Comparison of ENCODE assay signal across 30 cellular contexts in the genomic region with DNA sequence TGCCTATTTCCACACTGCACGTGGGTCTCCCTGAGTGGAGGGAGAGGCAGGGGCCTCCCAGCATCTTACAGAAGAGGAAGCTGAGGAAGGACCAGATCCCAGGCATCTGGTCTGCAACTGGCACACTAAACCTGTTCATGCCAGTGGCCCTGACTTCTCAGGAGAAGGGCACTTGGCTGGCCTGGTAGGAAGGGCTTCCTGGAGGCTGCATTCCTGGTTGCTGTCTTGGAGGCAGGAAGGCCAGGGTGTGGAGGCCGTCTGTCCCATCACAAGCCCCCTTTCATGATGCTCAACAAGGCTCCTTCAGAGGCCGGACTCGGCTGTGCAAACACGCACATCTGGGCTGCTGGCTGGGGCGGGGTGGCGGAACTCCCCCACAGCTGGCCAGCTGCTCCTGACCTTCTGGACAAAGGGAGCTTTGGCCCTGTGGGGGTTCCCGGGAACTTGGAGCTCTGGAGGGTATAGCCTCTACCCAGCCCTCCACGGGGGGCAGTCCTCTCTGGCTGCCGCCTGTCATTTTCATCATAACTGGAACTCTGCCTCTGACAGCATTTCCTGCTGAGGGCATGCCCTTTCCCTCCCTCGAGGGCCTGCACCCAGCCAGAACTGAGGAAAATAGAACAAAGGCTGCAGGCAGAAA. TPM values are rescaled to one million over a fixed set of nuclear protein-coding genes. Genes with fewer than 3 reads are reported as not detected.
"Had no signal": no experiment of that assay in that cellular context is flagged by ENCODE, and none has a peak within 500 bp of the region (broad histone marks: within the 10 kb centered on the region; RNA-seq: fewer than 3 reads in every experiment).

No MANE protein-coding gene starts in this region.

- H3K27ac Mint-ChIP-seq: activated naive CD4-positive, alpha-beta T cell treated with anti-CD3 and anti-CD28 coated beads for 36 hours; activated naive CD8-positive, alpha-beta T cell treated with anti-CD3 and anti-CD28 coated beads for 36 hours; activated T-helper 1 cell treated with anti-CD3 and anti-CD28 coated beads, Interleukin-12 subunit alpha, Interleukin-12 subunit beta, Interleukin-2, Interleukin-4 antibody, amounts not matched to agents 30 ng/mL and 10 ng/mL and 1 ng/mL, durations not matched to agents 14 hours and 24 hours and 36 hours; naive B cell; stimulated activated memory B cell treated with anti-CD40 and anti-IgM and Interleukin-4, amounts not matched to agents 10 μg/mL and 1 μg/mL and 100 μg/mL, for 72 hours; stimulated activated naive CD8-positive, alpha-beta T cell treated with anti-CD3 and anti-CD28 coated beads, Interleukin-15, amount 100 ng/mL, for 72 hours; T-helper 1 cell treated with Interleukin-12 subunit alpha and Interleukin-12 subunit beta and Interleukin-4 antibody, amounts not matched to agents 30 μg/mL and 1 μg/mL, for 36 hours; type B pancreatic cell had no signal

- DNase-seq: activated CD4-positive, alpha-beta T cell treated with anti-CD3 and anti-CD28 coated beads for 4 hours; activated CD4-positive, alpha-beta T cell treated with anti-CD3 and anti-CD28 coated beads, Interleukin-2, amount 50 U/mL, for 4 hours; activated effector memory CD4-positive, alpha-beta T cell treated with anti-CD3 and anti-CD28 coated beads, Interleukin-2, amount 50 U/mL, for 16 hours; activated naive CD4-positive, alpha-beta T cell treated with anti-CD3 and anti-CD28 coated beads for 36 hours; activated naive CD8-positive, alpha-beta T cell treated with anti-CD3 and anti-CD28 coated beads for 36 hours; activated T-cell treated with anti-CD3 and anti-CD28 coated beads, Interleukin-2, amount 50 U/mL, for 1 hour; adrenal gland; aorta; body of pancreas; foreskin melanocyte; heart right ventricle; left lung; mammary epithelial cell; naive B cell; ovary; stimulated activated CD4-positive, alpha-beta T cell treated with anti-CD3 and anti-CD28 coated beads, Interleukin-12 subunit alpha, Interleukin-12 subunit beta, amount 100 ng/mL, for 4 hours; stimulated activated CD4-positive, alpha-beta T cell treated with anti-CD3 and anti-CD28 coated beads, Interleukin-4, amount 100 ng/mL, for 4 hours; stimulated activated CD8-positive, alpha-beta memory T cell treated with anti-CD3 and anti-CD28 coated beads, Interleukin-4, amount 100 ng/mL, for 48 hours; stimulated activated naive CD8-positive, alpha-beta T cell treated with anti-CD3 and anti-CD28 coated beads, Interleukin-15, amount 100 ng/mL, for 72 hours; SW 1271; T-helper 9 cell; uterus had no signal

- H3K9me3 Mint-ChIP-seq: activated naive CD4-positive, alpha-beta T cell treated with anti-CD3 and anti-CD28 coated beads for 36 hours; activated naive CD8-positive, alpha-beta T cell treated with anti-CD3 and anti-CD28 coated beads for 36 hours; activated T-helper 1 cell treated with anti-CD3 and anti-CD28 coated beads, Interleukin-12 subunit alpha, Interleukin-12 subunit beta, Interleukin-2, Interleukin-4 antibody, amounts not matched to agents 30 ng/mL and 10 ng/mL and 1 ng/mL, durations not matched to agents 14 hours and 24 hours and 36 hours; stimulated activated memory B cell treated with anti-CD40 and anti-IgM and Interleukin-4, amounts not matched to agents 10 μg/mL and 1 μg/mL and 100 μg/mL, for 72 hours; stimulated activated naive CD8-positive, alpha-beta T cell treated with anti-CD3 and anti-CD28 coated beads, Interleukin-15, amount 100 ng/mL, for 72 hours; T-helper 1 cell treated with Interleukin-12 subunit alpha and Interleukin-12 subunit beta and Interleukin-4 antibody, amounts not matched to agents 30 μg/mL and 1 μg/mL, for 36 hours; type B pancreatic cell had no signal

- H3K4me3 ChIP-seq: adrenal gland, body of pancreas, esophagus muscularis mucosa, heart right ventricle, left lung, ovary, prostate gland, uterus had no signal

- ATAC-seq: left lung; stimulated activated memory B cell treated with anti-CD40 and anti-IgM and Interleukin-4, amounts not matched to agents 10 μg/mL and 1 μg/mL and 100 μg/mL, for 72 hours; stimulated activated naive CD8-positive, alpha-beta T cell treated with anti-CD3 and anti-CD28 coated beads, Interleukin-15, amount 100 ng/mL, for 72 hours had no signal

- H3K4me3 Mint-ChIP-seq: activated naive CD4-positive, alpha-beta T cell treated with anti-CD3 and anti-CD28 coated beads for 36 hours; activated naive CD8-positive, alpha-beta T cell treated with anti-CD3 and anti-CD28 coated beads for 36 hours; activated T-helper 1 cell treated with anti-CD3 and anti-CD28 coated beads, Interleukin-12 subunit alpha, Interleukin-12 subunit beta, Interleukin-2, Interleukin-4 antibody, amounts not matched to agents 30 ng/mL and 10 ng/mL and 1 ng/mL, durations not matched to agents 14 hours and 24 hours and 36 hours; naive B cell; stimulated activated memory B cell treated with anti-CD40 and anti-IgM and Interleukin-4, amounts not matched to agents 10 μg/mL and 1 μg/mL and 100 μg/mL, for 72 hours; stimulated activated naive CD8-positive, alpha-beta T cell treated with anti-CD3 and anti-CD28 coated beads, Interleukin-15, amount 100 ng/mL, for 72 hours; T-helper 1 cell treated with Interleukin-12 subunit alpha and Interleukin-12 subunit beta and Interleukin-4 antibody, amounts not matched to agents 30 μg/mL and 1 μg/mL, for 36 hours; type B pancreatic cell had no signal

- H3K36me3 Mint-ChIP-seq: activated naive CD8-positive, alpha-beta T cell treated with anti-CD3 and anti-CD28 coated beads for 36 hours; naive B cell; stimulated activated memory B cell treated with anti-CD40 and anti-IgM and Interleukin-4, amounts not matched to agents 10 μg/mL and 1 μg/mL and 100 μg/mL, for 72 hours; type B pancreatic cell had no signal

- H3K4me1 Mint-ChIP-seq: activated naive CD8-positive, alpha-beta T cell treated with anti-CD3 and anti-CD28 coated beads for 36 hours; naive B cell; stimulated activated memory B cell treated with anti-CD40 and anti-IgM and Interleukin-4, amounts not matched to agents 10 μg/mL and 1 μg/mL and 100 μg/mL, for 72 hours; stimulated activated naive CD8-positive, alpha-beta T cell treated with anti-CD3 and anti-CD28 coated beads, Interleukin-15, amount 100 ng/mL, for 72 hours had no signal

RNA-seq across cellular contexts. Expression of gene POU3F1, which starts 39.2 kb away (rescaled TPM):
- total RNA-seq: activated naive CD4-positive, alpha-beta T cell treated with anti-CD3 and anti-CD28 coated beads for 36 hours; body of pancreas; cerebellum; glomerular endothelial cell; left lung; uterus had no signal
